Comparison of ENCODE assay signal across 8 cellular contexts in the genomic region with DNA sequence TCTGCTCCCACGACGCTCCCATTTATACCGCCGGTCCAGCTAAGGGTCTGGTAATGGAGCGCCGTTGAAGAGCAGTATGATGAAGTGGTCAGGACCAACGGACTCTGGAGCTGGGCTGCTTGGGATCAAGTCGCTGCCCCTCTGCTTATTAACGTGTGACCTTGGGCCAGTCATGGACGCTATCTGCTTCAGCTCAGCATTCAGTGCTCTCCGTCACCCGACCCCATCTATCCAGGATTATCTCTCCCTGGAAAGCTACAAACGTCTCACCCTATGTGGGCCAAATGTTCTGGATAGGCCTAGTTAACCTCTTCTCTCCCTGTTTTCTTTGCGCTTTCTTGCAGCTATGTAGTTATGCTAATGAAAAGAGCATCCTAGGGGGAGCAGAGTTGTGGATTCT. TPM values are rescaled to one million over a fixed set of nuclear protein-coding genes. Genes with fewer than 3 reads are reported as not detected.
DNase-seq lines count a peak whose midpoint lies in the region; ATAC-seq and TF ChIP-seq lines count a peak whose summit lies in the region.

No MANE protein-coding gene starts in this region.

- TF ChIP-seq CTCF in neural crest cell (conservative IDR thresholded peaks at IDR 0.05): no peak

- no peak for ATAC-seq in GM18868 (IDR thresholded peaks at IDR 0.05; ENCODE audit: unreplicated experiment)

- H3K36me3 Mint-ChIP-seq in neural crest cell (ENCODE audit: low read depth): peaks cover 30% of the 10 kb centered on the region

- H3K27me3 Mint-ChIP-seq in neural crest cell (ENCODE audit: low read depth): no peaks in the 10 kb centered on the region

- DNase-seq in NCI-H2029 treated with DMSO at 0.1 percent for 48 hours (lab: John Stamatoyannopoulos, UW): peak; percentile 18
- no peak for DNase-seq in NCI-H2029 (lab: John Stamatoyannopoulos, UW)
- DNase-seq in OCI-M1 (lab: John Stamatoyannopoulos, UW): peak; percentile 51
- peak; percentile 17 for DNase-seq in epidermal melanocyte (ENCODE audit: insufficient read length, low spot score)
- DNase-seq in neural crest cell (ENCODE audit: low read depth, low spot score): no peak
- DNase-seq in 8988T: no peak
- no peak for DNase-seq in NCI-H774 (lab: John Stamatoyannopoulos, UW)

- no peaks in the 10 kb centered on the region for H3K9me3 Mint-ChIP-seq in neural crest cell

- peak overlapping the region; percentile 99 for H3K4me3 Mint-ChIP-seq in neural crest cell

- peak overlapping the region; percentile 7 for H3K27ac Mint-ChIP-seq in neural crest cell (ENCODE audit: unreplicated experiment)

- H3K4me1 Mint-ChIP-seq in neural crest cell: peaks cover 38% of the 10 kb centered on the region

RNA-seq across cellular contexts. Expression of gene MSH2, which starts 0.9 kb away (rescaled TPM):
- total RNA-seq in neural crest cell: 81.9 and 84.5 TPM in 2 replicates

RNA-seq across cellular contexts. Expression of gene EPCAM, which starts 34.7 kb away (rescaled TPM):
- total RNA-seq in neural crest cell: 4.5 and 7.6 TPM in 2 replicates

Comparison
In these comparisons a context has a peak if more than half of its experiments do, and no peak if none do; other contexts are left out.
1. DNase-seq: peak in NCI-H2029 treated with DMSO at 0.1 percent for 48 hours (single experiment), OCI-M1 (single experiment) and epidermal melanocyte (single experiment); none in NCI-H2029 (single experiment), neural crest cell (single experiment), 8988T (single experiment) and NCI-H774 (single experiment).